Comparison of ENCODE assay signal across 15 cellular contexts in the genomic region with DNA sequence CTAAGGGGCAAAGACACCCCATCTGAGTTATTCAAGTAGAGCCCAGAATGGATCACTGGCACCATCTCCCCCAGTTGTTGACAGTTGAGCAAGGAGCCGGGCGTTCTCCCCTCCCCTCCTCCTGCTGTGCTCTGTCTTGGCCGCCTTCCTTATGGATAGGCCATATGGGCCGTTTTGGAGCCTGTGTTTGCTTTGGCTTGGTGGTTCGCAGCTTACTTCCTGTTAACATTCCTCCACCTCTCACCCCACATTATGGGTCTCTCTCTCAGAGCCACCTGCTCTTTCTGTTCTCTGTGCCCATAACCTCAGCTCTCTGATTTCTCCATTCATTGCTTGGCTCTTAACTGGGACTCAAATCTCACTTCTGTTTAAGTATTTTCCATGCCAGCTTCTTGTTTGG.
A peak's percentile ranks its signal among the peaks of the same experiment; 100 is the strongest.
DNase-seq lines count a peak whose midpoint lies in the region; TF ChIP-seq lines count a peak whose summit lies in the region.
"Had no signal": no experiment of that assay in that cellular context is flagged by ENCODE, and none has a peak within 500 bp of the region (broad histone marks: within the 10 kb centered on the region; RNA-seq: fewer than 3 reads in every experiment).

No MANE protein-coding gene starts in this region.

- H3K27ac ChIP-seq in vagina, result peak overlapping the region; percentile 89
- H3K27ac ChIP-seq: body of pancreas, pancreas had no signal

- intact Hi-C loops in vagina (cut with DNase I), result no loop called here

- peak; percentile 21 to 60 for DNase-seq in NCI-H2081 (lab: John Stamatoyannopoulos, UW)
- no peak for DNase-seq in NCI-H2081 treated with DMSO at 0.1 percent for 48 hours (lab: John Stamatoyannopoulos, UW)
- DNase-seq in choroid plexus epithelial cell (ENCODE audit: low read depth), result peak; percentile 78
- DNase-seq in lung microvascular endothelial cell (ENCODE audit: low read depth in 2 of 2), result peak; percentile 65 to 73
- peak in 1 of 2 donors; percentile 74 for DNase-seq in vagina (ENCODE audit: extremely low spot score in 2 of 2)
- DNase-seq in GDM1 (lab: John Stamatoyannopoulos, UW), result no peak
- no peak for DNase-seq in activated gamma-delta T cell treated with Interleukin-2 at 50 U/mL for 16 hours
- no peak for DNase-seq in Kasumi-1 (lab: John Stamatoyannopoulos, UW)
- DNase-seq: activated T-cell treated with anti-CD3 and anti-CD28 coated beads, Interleukin-2, amount 50 U/mL, for 48 hours; body of pancreas; GOT3; NCI-H345; pancreas; stimulated activated naive CD8-positive, alpha-beta T cell treated with anti-CD3 and anti-CD28 coated beads, Interleukin-15, Interleukin-2, amounts not matched to agents 100 U/mL and 50 U/mL, for 24 hours had no signal

- TF ChIP-seq CTCF in choroid plexus epithelial cell (conservative IDR thresholded peaks at IDR 0.05; ENCODE audit: low read depth, low read length), result no peak
- no peak for TF ChIP-seq CTCF in vagina (IDR thresholded peaks at IDR 0.05)

- H3K4me3 ChIP-seq in choroid plexus epithelial cell (ENCODE audit: low read depth, low read length), result no peak overlapping the region
- H3K4me3 ChIP-seq in vagina, result no peak overlapping the region
- H3K4me3 ChIP-seq: body of pancreas, GM12878, pancreas had no signal

- no peaks in the 10 kb centered on the region for H3K36me3 ChIP-seq in vagina
- H3K36me3 ChIP-seq: pancreas had no signal

- H3K4me1 ChIP-seq in vagina, result peaks cover 61% of the 10 kb centered on the region
- H3K4me1 ChIP-seq: body of pancreas, pancreas had no signal

- no peak for TF ChIP-seq POLR2A in vagina (IDR thresholded peaks at IDR 0.05)

- no peaks in the 10 kb centered on the region for H3K9me3 ChIP-seq in vagina
- H3K9me3 ChIP-seq: body of pancreas, pancreas had no signal

- H3K27me3 ChIP-seq in vagina, result no peaks in the 10 kb centered on the region
- H3K27me3 ChIP-seq: body of pancreas, pancreas had no signal

Comparison
In these comparisons a context has a peak if more than half of its experiments do, and no peak if none do; other contexts are left out.
1. DNase-seq: peak in NCI-H2081 (2 of 2), choroid plexus epithelial cell (single experiment) and lung microvascular endothelial cell (2 of 2); none in NCI-H2081 treated with DMSO at 0.1 percent for 48 hours (single experiment), GDM1 (single experiment), activated gamma-delta T cell treated with Interleukin-2 at 50 U/mL for 16 hours (single experiment) and Kasumi-1 (0 of 2).